In the genomic region with DNA sequence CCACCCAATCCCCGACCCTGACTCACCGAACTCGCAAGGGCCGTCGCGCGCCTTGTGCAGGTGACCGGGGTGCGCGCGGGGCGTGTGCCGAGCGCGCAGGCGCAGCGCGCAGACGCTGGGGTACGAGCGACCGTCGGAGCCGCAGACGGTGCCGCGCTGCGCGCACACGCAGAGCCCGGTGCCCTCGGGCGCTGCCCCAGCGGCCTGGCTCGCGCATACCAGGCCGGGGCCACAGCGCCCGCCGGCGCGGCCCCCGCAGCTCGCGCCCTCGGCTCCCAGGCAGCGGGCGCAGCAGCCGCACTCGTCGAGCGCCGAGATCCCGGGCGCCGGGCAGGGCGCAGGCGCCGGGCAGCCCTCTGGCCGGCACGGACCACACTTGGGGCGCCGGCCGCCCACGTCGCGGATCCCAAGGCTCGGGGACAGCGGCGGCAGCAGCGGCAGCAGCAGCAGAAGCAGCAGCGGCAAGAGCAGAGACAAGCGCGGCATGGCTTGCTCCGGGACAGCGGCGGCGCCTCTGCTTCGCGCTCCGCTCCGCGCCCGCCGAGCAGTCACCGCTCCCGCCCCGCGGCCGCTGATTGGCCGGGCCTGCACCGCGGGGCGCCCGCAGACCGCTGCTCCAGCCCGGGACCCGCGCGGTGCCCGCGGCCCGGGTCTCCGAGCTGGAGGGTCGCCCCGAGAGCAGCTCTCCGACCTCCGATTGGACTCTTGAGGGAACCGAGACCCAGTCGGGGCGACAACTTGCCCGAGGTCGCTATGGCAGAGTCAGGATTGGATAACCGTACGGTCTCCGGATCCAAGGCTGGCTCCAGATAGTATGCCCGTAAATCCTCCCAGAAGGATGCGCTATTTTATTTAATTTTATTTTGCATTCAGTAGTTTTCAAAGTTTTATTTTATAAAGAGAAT, we compare ENCODE assay signal across 8 cellular contexts. TPM values are rescaled to one million over a fixed set of nuclear protein-coding genes. Genes with fewer than 3 reads are reported as not detected.
DNase-seq lines count a peak whose midpoint lies in the region; ATAC-seq and TF ChIP-seq lines count a peak whose summit lies in the region.

A gene with protein sequence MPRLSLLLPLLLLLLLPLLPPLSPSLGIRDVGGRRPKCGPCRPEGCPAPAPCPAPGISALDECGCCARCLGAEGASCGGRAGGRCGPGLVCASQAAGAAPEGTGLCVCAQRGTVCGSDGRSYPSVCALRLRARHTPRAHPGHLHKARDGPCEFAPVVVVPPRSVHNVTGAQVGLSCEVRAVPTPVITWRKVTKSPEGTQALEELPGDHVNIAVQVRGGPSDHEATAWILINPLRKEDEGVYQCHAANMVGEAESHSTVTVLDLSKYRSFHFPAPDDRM (minus strand): TSS at position 516 of the 905 bp plus-strand sequence. CDS start 30 bp downstream, at position 486.

- no peaks in the 10 kb centered on the region for H3K36me3 Mint-ChIP-seq in activated T-helper 1 cell treated with anti-CD3 and anti-CD28 coated beads, Interleukin-12 subunit alpha, Interleukin-12 subunit beta, Interleukin-2, Interleukin-4 antibody, amounts not matched to agents 30 ng/mL and 10 ng/mL and 1 ng/mL, durations not matched to agents 14 hours and 24 hours and 36 hours (ENCODE audit: low read depth)

- 2% methylated on average over 50 of the region's 118 CpGs for WGBS in hepatocyte (ENCODE audit: low lambda C conversion rate, missing lambda C conversion rate)

- H3K36me3 ChIP-seq in hepatocyte (replicated peaks; ENCODE audit: insufficient read depth, low read depth) (no peaks in the 10 kb centered on the region), skeletal muscle satellite cell (ENCODE audit: insufficient read depth, low read length) (no peaks in the 10 kb centered on the region)

- peak within 1 kb of the TSS; percentile 49 for H3K9ac ChIP-seq in skeletal muscle satellite cell (ENCODE audit: low read depth, low read length)

- peak within 1 kb of the TSS; percentile 68 for H2AFZ ChIP-seq in hepatocyte

- no peaks in the 10 kb centered on the region for H3K9me2 ChIP-seq in hepatocyte (replicated peaks; ENCODE audit: insufficient read depth)

- intact Hi-C loops in activated T-helper 1 cell treated with anti-CD3 and anti-CD28 coated beads, Interleukin-12 subunit alpha, Interleukin-12 subunit beta, Interleukin-2, Interleukin-4 antibody, amounts not matched to agents 30 ng/mL and 10 ng/mL and 1 ng/mL, durations not matched to agents 14 hours and 24 hours and 36 hours (cut with micrococcal nuclease), result no loop called here

- H3K27ac ChIP-seq in hepatocyte, result no peak within 1 kb of the TSS

- no peak for ATAC-seq in GM21825 (IDR thresholded peaks at IDR 0.05; ENCODE audit: unreplicated experiment)

- H3K4me1 ChIP-seq in hepatocyte (ENCODE audit: insufficient read depth) (peaks cover 3% of the 10 kb centered on the region), skeletal muscle satellite cell (ENCODE audit: control insufficient read depth, insufficient read depth, low read length) (peaks cover 6% of the 10 kb centered on the region)

- H3K27me3 ChIP-seq in hepatocyte (peaks cover 51% of the 10 kb centered on the region), skeletal muscle satellite cell (ENCODE audit: control insufficient read depth, insufficient read depth, low read length) (peaks cover 41% of the 10 kb centered on the region)

- no peaks in the 10 kb centered on the region for H3K4me1 Mint-ChIP-seq in activated T-helper 1 cell treated with anti-CD3 and anti-CD28 coated beads, Interleukin-12 subunit alpha, Interleukin-12 subunit beta, Interleukin-2, Interleukin-4 antibody, amounts not matched to agents 30 ng/mL and 10 ng/mL and 1 ng/mL, durations not matched to agents 14 hours and 24 hours and 36 hours (ENCODE audit: low read depth)

- H3K4me3 Mint-ChIP-seq in activated T-helper 1 cell treated with anti-CD3 and anti-CD28 coated beads, Interleukin-12 subunit alpha, Interleukin-12 subunit beta, Interleukin-2, Interleukin-4 antibody, amounts not matched to agents 30 ng/mL and 10 ng/mL and 1 ng/mL, durations not matched to agents 14 hours and 24 hours and 36 hours, result peak within 1 kb of the TSS; percentile 47

- H3K27me3 Mint-ChIP-seq in activated T-helper 1 cell treated with anti-CD3 and anti-CD28 coated beads, Interleukin-12 subunit alpha, Interleukin-12 subunit beta, Interleukin-2, Interleukin-4 antibody, amounts not matched to agents 30 ng/mL and 10 ng/mL and 1 ng/mL, durations not matched to agents 14 hours and 24 hours and 36 hours (ENCODE audit: insufficient read depth), result peaks cover 38% of the 10 kb centered on the region

- no peaks in the 10 kb centered on the region for H4K20me1 ChIP-seq in hepatocyte (ENCODE audit: insufficient read depth, poor library complexity, severe bottlenecking)

- H3K9me3 Mint-ChIP-seq in activated T-helper 1 cell treated with anti-CD3 and anti-CD28 coated beads, Interleukin-12 subunit alpha, Interleukin-12 subunit beta, Interleukin-2, Interleukin-4 antibody, amounts not matched to agents 30 ng/mL and 10 ng/mL and 1 ng/mL, durations not matched to agents 14 hours and 24 hours and 36 hours, result no peaks in the 10 kb centered on the region

- peak; percentile 54 for DNase-seq in ELF-1 (ENCODE audit: low read depth, low spot score)
- DNase-seq in HuH-7 (ENCODE audit: low spot score), result peak; percentile 34
- DNase-seq in activated T-helper 1 cell treated with anti-CD3 and anti-CD28 coated beads, Interleukin-12 subunit alpha, Interleukin-12 subunit beta, Interleukin-2, Interleukin-4 antibody, amounts not matched to agents 30 ng/mL and 10 ng/mL and 1 ng/mL, durations not matched to agents 14 hours and 24 hours and 36 hours (ENCODE audit: low spot score), result no peak
- peak; percentile 58 for DNase-seq in hepatocyte (ENCODE audit: low spot score)
- no peak for DNase-seq in kidney glomerular epithelial cell (lab: John Stamatoyannopoulos, UW)
- DNase-seq in hippocampal formation (lab: John Stamatoyannopoulos, UW), result no peak

- H3K27ac Mint-ChIP-seq in activated T-helper 1 cell treated with anti-CD3 and anti-CD28 coated beads, Interleukin-12 subunit alpha, Interleukin-12 subunit beta, Interleukin-2, Interleukin-4 antibody, amounts not matched to agents 30 ng/mL and 10 ng/mL and 1 ng/mL, durations not matched to agents 14 hours and 24 hours and 36 hours, result no peak within 1 kb of the TSS

- no peaks in the 10 kb centered on the region for H3K79me2 ChIP-seq in hepatocyte

- H3K9me3 ChIP-seq in hepatocyte (ENCODE audit: low read depth) (no peaks in the 10 kb centered on the region), skeletal muscle satellite cell (replicated peaks; ENCODE audit: low read length) (no peaks in the 10 kb centered on the region)

- H3K4me3 ChIP-seq in hepatocyte, result peak within 1 kb of the TSS; percentile 40
- H3K4me3 ChIP-seq in skeletal muscle satellite cell (ENCODE audit: low read length), result peak within 1 kb of the TSS; percentile 69

- no peak for TF ChIP-seq CTCF in hepatocyte (IDR thresholded peaks at IDR 0.05; ENCODE audit: poor library complexity)

- H3K4me2 ChIP-seq in hepatocyte (peak within 1 kb of the TSS; percentile 90), skeletal muscle satellite cell (ENCODE audit: low read length) (peak within 1 kb of the TSS; percentile 87)

RNA-seq across cellular contexts. Expression of the gene that starts here (rescaled TPM):
- not detected in 2 replicates for total RNA-seq in activated T-helper 1 cell treated with anti-CD3 and anti-CD28 coated beads, Interleukin-12 subunit alpha, Interleukin-12 subunit beta, Interleukin-2, Interleukin-4 antibody, amounts not matched to agents 30 ng/mL and 10 ng/mL and 1 ng/mL, durations not matched to agents 14 hours and 24 hours and 36 hours
- 4.0 and 9.8 TPM in 2 replicates for total RNA-seq in hepatocyte
- 2.5 and 6.4 TPM in 2 replicates for polyA plus RNA-seq in hepatocyte
- 1.1 TPM in 1 of 2 replicates, not detected in the other for total RNA-seq in skeletal muscle satellite cell (2012; rRNA removed)

Comparison
In these comparisons a context has a peak if more than half of its experiments do, and no peak if none do; other contexts are left out.
1. DNase-seq: peak in ELF-1 (single experiment), HuH-7 (single experiment) and hepatocyte (single experiment); none in activated T-helper 1 cell treated with anti-CD3 and anti-CD28 coated beads, Interleukin-12 subunit alpha, Interleukin-12 subunit beta, Interleukin-2, Interleukin-4 antibody, amounts not matched to agents 30 ng/mL and 10 ng/mL and 1 ng/mL, durations not matched to agents 14 hours and 24 hours and 36 hours (single experiment), kidney glomerular epithelial cell (single experiment) and hippocampal formation (0 of 2).